ENCODE assay signal across 8 cellular contexts in genomic region chr7:105521027-105521730, GRCh38. TPM values are rescaled to one million over a fixed set of nuclear protein-coding genes. Genes with fewer than 3 reads are reported as not detected.
DNase-seq lines count a peak whose midpoint lies in the region; FAIRE-seq and TF ChIP-seq lines count a peak whose summit lies in the region.

No MANE protein-coding gene starts in this region.

- H2AFZ ChIP-seq in astrocyte (ENCODE audit: low read depth, low read length), result peak overlapping the region; percentile 71

- H3K27me3 Mint-ChIP-seq in astrocyte (ENCODE audit: low read depth, unreplicated experiment), result no peaks in the 10 kb centered on the region

- H3K79me2 ChIP-seq in astrocyte (ENCODE audit: insufficient read depth, low read length), result peaks cover 49% of the 10 kb centered on the region

- H3K9me3 Mint-ChIP-seq in astrocyte (ENCODE audit: unreplicated experiment), result no peaks in the 10 kb centered on the region

- no peak for FAIRE-seq in astrocyte (lab: Jason Lieb, UNC)

- TF ChIP-seq CTCF in GM10248 (IDR thresholded peaks at IDR 0.05; ENCODE audit: control extremely low read depth, extremely low read depth, low read depth, missing control alignments) (no peak), astrocyte (IDR thresholded peaks at IDR 0.05; ENCODE audit: insufficient read depth, low read depth, low read length) (no peak)

- H3K9me3 ChIP-seq in astrocyte (ENCODE audit: insufficient read depth, low read depth, low read length), result no peaks in the 10 kb centered on the region

- H3K36me3 Mint-ChIP-seq in astrocyte (ENCODE audit: low read depth, unreplicated experiment), result peaks cover 5% of the 10 kb centered on the region

- H3K4me2 ChIP-seq in astrocyte (ENCODE audit: low read length), result peak overlapping the region; percentile 97

- H3K9ac ChIP-seq in astrocyte (ENCODE audit: low read length), result peak overlapping the region; percentile 88

- POLR2A ChIA-PET in GM10248 (lab: Yijun Ruan, JAX), result no interaction called here

- H3K27ac Mint-ChIP-seq in astrocyte (ENCODE audit: unreplicated experiment), result no peak overlapping the region

- peak overlapping the region; percentile 84 for H3K4me3 ChIP-seq in astrocyte (ENCODE audit: insufficient read depth, low read depth, low read length)

- H4K20me1 ChIP-seq in astrocyte (ENCODE audit: insufficient read depth, low read length), result peaks cover 15% of the 10 kb centered on the region

- peaks cover 7% of the 10 kb centered on the region for H3K4me1 Mint-ChIP-seq in astrocyte (ENCODE audit: low read depth, unreplicated experiment)

- DNase-seq in GM10248 (ENCODE audit: extremely low spot score), result peak; percentile 58
- peak; percentile 42 for DNase-seq in HCEC 1CT
- DNase-seq in LoVo (ENCODE audit: low spot score), result peak; percentile 50
- peak; percentile 77 for DNase-seq in SK-N-DZ (ENCODE audit: low spot score)
- DNase-seq in astrocyte (ENCODE audit: low read depth), result peak; percentile 56
- peak in 43 of 51 donors; percentile 2 to 70 (median 43) for DNase-seq in hypothalamus (lab: John Stamatoyannopoulos, UW)
- DNase-seq in renal cortical epithelial cell (ENCODE audit: low read depth), result peak; percentile 53
- no peak for DNase-seq in GM19238 (ENCODE audit: insufficient read length, low spot score)

- H3K4me3 Mint-ChIP-seq in astrocyte (ENCODE audit: unreplicated experiment), result peak overlapping the region; percentile 98

- no peaks in the 10 kb centered on the region for H3K27me3 ChIP-seq in astrocyte (ENCODE audit: insufficient read depth, low read length)

- H3K36me3 ChIP-seq in astrocyte (ENCODE audit: insufficient read depth, low read length), result no peaks in the 10 kb centered on the region

- CTCF ChIA-PET in GM10248 (lab: Yijun Ruan, JAX), result interaction anchor here (1.6 kb wide), 1 partner anchor 11 kb away, joined by 4 read pairs; the partner anchor contains the start of gene RINT1

- peaks cover 10% of the 10 kb centered on the region for H3K4me1 ChIP-seq in astrocyte (ENCODE audit: insufficient read depth, low read length)

- peak overlapping the region; percentile 74 for H3K27ac ChIP-seq in astrocyte (ENCODE audit: low read depth, low read length)

RNA-seq across cellular contexts. Expression of gene PUS7, which starts 0.9 kb away (rescaled TPM):
- polyA plus RNA-seq in SK-N-DZ (2014; cell fraction: cytosol; rRNA removed), result 55.0 and 55.1 TPM in 2 replicates
- polyA plus RNA-seq in SK-N-DZ (2014; cell fraction: nucleus; rRNA removed), result 32.3 and 129 TPM in 2 replicates
- total RNA-seq in astrocyte, result 27.0 and 29.5 TPM in 2 replicates
- 23.5 and 30.6 TPM in 2 replicates for total RNA-seq in renal cortical epithelial cell

RNA-seq across cellular contexts. Expression of gene RINT1, which starts 10.8 kb away (rescaled TPM):
- polyA plus RNA-seq in SK-N-DZ (2014; cell fraction: cytosol; rRNA removed), result 7.4 and 8.8 TPM in 2 replicates
- polyA plus RNA-seq in SK-N-DZ (2014; cell fraction: nucleus; rRNA removed), result 12.6 and 36.5 TPM in 2 replicates
- total RNA-seq in astrocyte, result 28.0 and 28.1 TPM in 2 replicates
- 15.1 and 16.2 TPM in 2 replicates for total RNA-seq in renal cortical epithelial cell
